In the genomic region with DNA sequence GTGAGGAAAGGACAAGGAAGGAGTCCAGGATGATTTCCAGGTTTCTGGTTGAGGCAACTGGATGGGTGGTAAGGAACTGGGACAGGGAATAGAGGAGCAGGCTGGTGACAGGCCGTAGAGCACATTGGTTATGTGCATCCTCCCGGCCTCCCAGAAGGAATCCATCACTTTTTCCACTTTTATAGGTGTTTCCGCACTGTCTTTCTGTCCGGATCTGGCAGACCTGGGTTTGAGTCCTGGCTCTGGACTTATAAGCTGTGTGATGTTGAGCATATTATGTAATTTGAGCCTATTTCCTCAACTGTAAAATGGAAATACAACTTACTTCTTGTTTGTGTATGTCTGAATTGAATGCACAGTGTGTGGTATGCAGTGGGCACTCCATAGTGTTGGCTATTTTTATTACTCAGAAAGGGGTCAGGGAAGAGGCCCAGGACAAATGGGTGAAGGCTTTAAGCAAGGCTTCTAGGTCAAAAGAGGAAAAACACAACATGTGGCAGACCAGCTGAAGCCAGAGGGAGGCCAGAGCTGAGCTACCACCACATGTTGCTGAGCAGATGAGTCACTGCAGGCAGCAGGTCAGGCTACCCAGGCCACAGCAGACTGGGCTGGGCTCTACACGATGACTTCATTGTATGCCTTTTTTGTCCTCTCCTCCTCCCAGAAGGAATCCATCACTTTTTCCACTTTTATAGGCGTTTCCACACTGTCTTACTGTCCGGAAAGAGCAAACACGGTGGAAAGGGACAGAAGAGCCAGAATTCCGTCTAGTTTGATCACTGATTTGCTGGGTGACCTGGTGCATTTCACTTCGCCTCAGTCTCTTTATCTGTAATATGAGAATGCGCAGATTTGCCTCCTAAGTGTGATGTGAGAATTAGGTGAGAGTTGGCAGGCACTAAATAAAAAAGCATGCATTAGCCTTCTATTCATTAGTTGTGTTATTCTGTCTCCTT, we compare ENCODE assay signal across 1 cellular context.
TF ChIP-seq lines count a peak whose summit lies in the region.

No MANE protein-coding gene starts in this region.

TF ChIP-seq in H1, 55 proteins besides CTCF, POLR2A, EP300 and RAD21:
- TF ChIP-seq GABPA (IDR thresholded peaks at IDR 0.05; ENCODE audit: borderline replicate concordance, insufficient read depth, low read length) (no peak), KDM5A (IDR thresholded peaks at IDR 0.05; ENCODE audit: low read length) (no peak), SP1 (IDR thresholded peaks at IDR 0.05; ENCODE audit: low read depth, low read length) (no peak), RNF2 (IDR thresholded peaks at IDR 0.05; ENCODE audit: borderline replicate concordance, low read depth, low read length, missing control alignments, poor library complexity, severe bottlenecking) (no peak), JUND (IDR thresholded peaks at IDR 0.05; ENCODE audit: low read length) (peak; percentile 84; the same call in 1 of the 2 replicates), PHF8 (conservative IDR thresholded peaks at IDR 0.05; ENCODE audit: low read depth, low read length) (no peak), ZNF274 (IDR thresholded peaks at IDR 0.05; ENCODE audit: borderline replicate concordance, extremely low read depth, low read length) (no peak), CHD1 (IDR thresholded peaks at IDR 0.05; ENCODE audit: low read depth, low read length) (no peak), TAF1 (IDR thresholded peaks at IDR 0.05; ENCODE audit: low read depth, low read length) (peak; percentile 51; the same call in 1 of the 2 replicates), SP4 (IDR thresholded peaks at IDR 0.05; ENCODE audit: low read length) (no peak), JUN (IDR thresholded peaks at IDR 0.05; ENCODE audit: low read depth, low read length) (no peak), RXRA (IDR thresholded peaks at IDR 0.05; ENCODE audit: insufficient read depth, low read depth, low read length) (no peak), CHD2 (IDR thresholded peaks at IDR 0.05; ENCODE audit: low read length) (no peak), KDM4A (IDR thresholded peaks at IDR 0.05; ENCODE audit: low read depth, low read length, severe bottlenecking) (no peak), BCL11A (IDR thresholded peaks at IDR 0.05; ENCODE audit: low read depth in 2 of 2, low read length in 2 of 2) (no peak), NRF1 (IDR thresholded peaks at IDR 0.05; ENCODE audit: low read depth, low read length) (no peak), POLR2AphosphoS5 (IDR thresholded peaks at IDR 0.05; ENCODE audit: low read depth, low read length) (no peak), FOSL1 (IDR thresholded peaks at IDR 0.05; ENCODE audit: insufficient read depth, low read depth, low read length) (no peak), MAFK (IDR thresholded peaks at IDR 0.05; ENCODE audit: low read depth, low read length) (no peak), SP2 (IDR thresholded peaks at IDR 0.05; ENCODE audit: low read length) (no peak), SIRT6 (IDR thresholded peaks at IDR 0.05; ENCODE audit: low read length) (no peak), NANOG (IDR thresholded peaks at IDR 0.05; ENCODE audit: insufficient read depth, low read depth, low read length, poor library complexity, severe bottlenecking) (no peak)
- TF ChIP-seq, protein P1, sequence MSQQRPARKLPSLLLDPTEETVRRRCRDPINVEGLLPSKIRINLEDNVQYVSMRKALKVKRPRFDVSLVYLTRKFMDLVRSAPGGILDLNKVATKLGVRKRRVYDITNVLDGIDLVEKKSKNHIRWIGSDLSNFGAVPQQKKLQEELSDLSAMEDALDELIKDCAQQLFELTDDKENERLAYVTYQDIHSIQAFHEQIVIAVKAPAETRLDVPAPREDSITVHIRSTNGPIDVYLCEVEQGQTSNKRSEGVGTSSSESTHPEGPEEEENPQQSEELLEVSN (IDR thresholded peaks at IDR 0.05): no peak
- TF ChIP-seq, protein P2, sequence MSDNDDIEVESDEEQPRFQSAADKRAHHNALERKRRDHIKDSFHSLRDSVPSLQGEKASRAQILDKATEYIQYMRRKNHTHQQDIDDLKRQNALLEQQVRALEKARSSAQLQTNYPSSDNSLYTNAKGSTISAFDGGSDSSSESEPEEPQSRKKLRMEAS (IDR thresholded peaks at IDR 0.05): peak; percentile 88
- TF ChIP-seq, protein P3, sequence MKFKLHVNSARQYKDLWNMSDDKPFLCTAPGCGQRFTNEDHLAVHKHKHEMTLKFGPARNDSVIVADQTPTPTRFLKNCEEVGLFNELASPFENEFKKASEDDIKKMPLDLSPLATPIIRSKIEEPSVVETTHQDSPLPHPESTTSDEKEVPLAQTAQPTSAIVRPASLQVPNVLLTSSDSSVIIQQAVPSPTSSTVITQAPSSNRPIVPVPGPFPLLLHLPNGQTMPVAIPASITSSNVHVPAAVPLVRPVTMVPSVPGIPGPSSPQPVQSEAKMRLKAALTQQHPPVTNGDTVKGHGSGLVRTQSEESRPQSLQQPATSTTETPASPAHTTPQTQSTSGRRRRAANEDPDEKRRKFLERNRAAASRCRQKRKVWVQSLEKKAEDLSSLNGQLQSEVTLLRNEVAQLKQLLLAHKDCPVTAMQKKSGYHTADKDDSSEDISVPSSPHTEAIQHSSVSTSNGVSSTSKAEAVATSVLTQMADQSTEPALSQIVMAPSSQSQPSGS (IDR thresholded peaks at IDR 0.05; ENCODE audit: low read length): no peak; the same call in 1 of the 2 replicates
